Comparison of ENCODE assay signal across 28 cellular contexts in genomic region chr21:26747216-26747615, GRCh38.
"Had no signal": no experiment of that assay in that cellular context is flagged by ENCODE, and none has a peak within 500 bp of the region (broad histone marks: within the 10 kb centered on the region; RNA-seq: fewer than 3 reads in every experiment).

No MANE protein-coding gene starts in this region.

- H3K27ac ChIP-seq: left lung, lower lobe of right lung, pancreas, prostate gland, spleen, suprapubic skin, thoracic aorta, tibial artery, upper lobe of right lung had no signal

- H3K4me1 ChIP-seq: left lung, lower lobe of right lung, pancreas, prostate gland, spleen, suprapubic skin, tibial artery, upper lobe of right lung had no signal

- H3K9me3 ChIP-seq: left lung, lower lobe of right lung, pancreas, prostate gland, spleen, suprapubic skin, thoracic aorta, tibial artery, upper lobe of right lung had no signal

- H3K27me3 ChIP-seq: left lung, pancreas, spleen, suprapubic skin, tibial artery, upper lobe of right lung had no signal

- H3K36me3 Mint-ChIP-seq: mesothelial cell of epicardium; naive thymus-derived CD4-positive, alpha-beta T cell; natural killer cell treated with Interleukin-12 subunit alpha and Interleukin-12 subunit beta and Interleukin-15 and Interleukin-18, amount 100 ng/mL, for 72 hours; stimulated activated effector memory CD8-positive, alpha-beta T cell treated with anti-CD3 and anti-CD28 coated beads, Interleukin-12 subunit alpha, Interleukin-12 subunit beta, amount 100 ng/mL, for 72 hours had no signal

- H3K4me3 Mint-ChIP-seq: mesothelial cell of epicardium; naive thymus-derived CD4-positive, alpha-beta T cell; natural killer cell treated with Interleukin-12 subunit alpha and Interleukin-12 subunit beta and Interleukin-15 and Interleukin-18, amount 100 ng/mL, for 72 hours; stimulated activated effector memory CD8-positive, alpha-beta T cell treated with anti-CD3 and anti-CD28 coated beads, Interleukin-12 subunit alpha, Interleukin-12 subunit beta, amount 100 ng/mL, for 72 hours; stimulated activated naive CD8-positive, alpha-beta T cell treated with anti-CD3 and anti-CD28 coated beads, Interleukin-15, Interleukin-2, amounts not matched to agents 100 ng/mL and 50 ng/mL, for 24 hours had no signal

- H3K4me3 ChIP-seq: left lung, lower lobe of right lung, pancreas, prostate gland, spleen, suprapubic skin, thoracic aorta, tibial artery, upper lobe of right lung had no signal

- H3K4me1 Mint-ChIP-seq: mesothelial cell of epicardium; naive thymus-derived CD4-positive, alpha-beta T cell; stimulated activated effector memory CD8-positive, alpha-beta T cell treated with anti-CD3 and anti-CD28 coated beads, Interleukin-12 subunit alpha, Interleukin-12 subunit beta, amount 100 ng/mL, for 72 hours had no signal

- DNase-seq: hippocampal formation; kidney; left colon; left lung; lower lobe of right lung; mammary epithelial cell; mesenchymal stem cell; naive thymus-derived CD4-positive, alpha-beta T cell; nucleus accumbens; pancreas; posterior cingulate gyrus; retina; right cardiac atrium; small intestine; spleen; stimulated activated CD4-positive, alpha-beta T cell treated with anti-CD3 and anti-CD28 coated beads, Interleukin-4, amount 100 ng/mL, for 24 hours; stimulated activated naive CD4-positive, alpha-beta T cell; tibial artery; trophoblast cell; upper lobe of right lung had no signal

- H3K9me3 Mint-ChIP-seq: mesothelial cell of epicardium; naive thymus-derived CD4-positive, alpha-beta T cell; natural killer cell treated with Interleukin-12 subunit alpha and Interleukin-12 subunit beta and Interleukin-15 and Interleukin-18, amount 100 ng/mL, for 72 hours; stimulated activated naive CD8-positive, alpha-beta T cell treated with anti-CD3 and anti-CD28 coated beads, Interleukin-15, Interleukin-2, amounts not matched to agents 100 ng/mL and 50 ng/mL, for 24 hours had no signal

- ATAC-seq: left colon; left lung; lower lobe of right lung; naive thymus-derived CD4-positive, alpha-beta T cell; natural killer cell treated with Interleukin-12 subunit alpha and Interleukin-12 subunit beta and Interleukin-15 and Interleukin-18, amount 100 ng/mL, for 72 hours; pancreas; right cardiac atrium; sciatic nerve; stimulated activated effector memory CD8-positive, alpha-beta T cell treated with anti-CD3 and anti-CD28 coated beads, Interleukin-12 subunit alpha, Interleukin-12 subunit beta, amount 100 ng/mL, for 72 hours; upper lobe of right lung had no signal

- H3K36me3 ChIP-seq: left lung, lower lobe of right lung, pancreas, prostate gland, spleen, suprapubic skin, thoracic aorta, tibial artery, upper lobe of right lung had no signal

- H3K27ac Mint-ChIP-seq: mesothelial cell of epicardium; naive thymus-derived CD4-positive, alpha-beta T cell; natural killer cell treated with Interleukin-12 subunit alpha and Interleukin-12 subunit beta and Interleukin-15 and Interleukin-18, amount 100 ng/mL, for 72 hours; stimulated activated effector memory CD8-positive, alpha-beta T cell treated with anti-CD3 and anti-CD28 coated beads, Interleukin-12 subunit alpha, Interleukin-12 subunit beta, amount 100 ng/mL, for 72 hours; stimulated activated naive CD8-positive, alpha-beta T cell treated with anti-CD3 and anti-CD28 coated beads, Interleukin-15, Interleukin-2, amounts not matched to agents 100 ng/mL and 50 ng/mL, for 24 hours had no signal

- H3K27me3 Mint-ChIP-seq: stimulated activated naive CD8-positive, alpha-beta T cell treated with anti-CD3 and anti-CD28 coated beads, Interleukin-15, Interleukin-2, amounts not matched to agents 100 ng/mL and 50 ng/mL, for 24 hours had no signal
